In genomic region chr11:43870981-43871550, GRCh38 we compare ENCODE assay signal across 19 cellular contexts. TPM values are rescaled to one million over a fixed set of nuclear protein-coding genes. Genes with fewer than 3 reads are reported as not detected.
DNase-seq lines count a peak whose midpoint lies in the region; ATAC-seq and TF ChIP-seq lines count a peak whose summit lies in the region.
"Had no signal": no experiment of that assay in that cellular context is flagged by ENCODE, and none has a peak within 500 bp of the region (broad histone marks: within the 10 kb centered on the region; RNA-seq: fewer than 3 reads in every experiment).

No MANE protein-coding gene starts in this region.

- no peak for TF ChIP-seq CTCF in ascending aorta (IDR thresholded peaks at IDR 0.05)

- no CpG with 5 or more reads among the region's 3 CpGs for WGBS in mesendoderm (ENCODE audit: extremely low coverage, insufficient coverage, low lambda C conversion rate)

- no peak for ATAC-seq in GM18907 (IDR thresholded peaks at IDR 0.05; ENCODE audit: unreplicated experiment)

- H2AK5ac ChIP-seq in mesendoderm (ENCODE audit: low read length), result no peak overlapping the region

- H3K27ac ChIP-seq in mesendoderm (ENCODE audit: low read depth, low read length) (no peak overlapping the region), ascending aorta (no peak overlapping the region)
- H3K27ac ChIP-seq: 22Rv1 had no signal

- H3K79me1 ChIP-seq in mesendoderm (ENCODE audit: low read length), result no peaks in the 10 kb centered on the region

- H3K4me1 ChIP-seq in mesendoderm (ENCODE audit: control insufficient read depth, low read depth, low read length), result no peaks in the 10 kb centered on the region
- H3K4me1 ChIP-seq in ascending aorta, result no peaks in the 10 kb centered on the region
- H3K4me1 ChIP-seq: Caco-2 had no signal

- no peak overlapping the region for H3K18ac ChIP-seq in mesendoderm (ENCODE audit: low read length)

- H4K5ac ChIP-seq in mesendoderm (ENCODE audit: low read length), result no peak overlapping the region

- H3K36me3 ChIP-seq in mesendoderm (ENCODE audit: control insufficient read depth, insufficient read depth, low read length) (no peaks in the 10 kb centered on the region), ascending aorta (no peaks in the 10 kb centered on the region)
- H3K36me3 ChIP-seq: BLaER1 treated with 17β-estradiol and CSF1 and Interleukin-3, amounts not matched to agents 10 nM and 100 nM had no signal

- H3K27me3 ChIP-seq in mesendoderm (ENCODE audit: insufficient read depth, low read length, poor library complexity) (no peaks in the 10 kb centered on the region), ascending aorta (no peaks in the 10 kb centered on the region)

- H4K8ac ChIP-seq in mesendoderm (ENCODE audit: low read depth, low read length), result no peak overlapping the region

- no peak overlapping the region for H3K4me3 ChIP-seq in mesendoderm (ENCODE audit: low read length)
- H3K4me3 ChIP-seq in ascending aorta, result no peak overlapping the region
- H3K4me3 ChIP-seq: BLaER1 treated with 17β-estradiol and CSF1 and Interleukin-3, amounts not matched to agents 10 nM and 100 nM had no signal

- no peak overlapping the region for H2BK120ac ChIP-seq in mesendoderm (ENCODE audit: low read depth, low read length)

- no peak overlapping the region for H3K56ac ChIP-seq in mesendoderm (ENCODE audit: low read length)

- H3K9me3 ChIP-seq in ascending aorta, result no peaks in the 10 kb centered on the region
- H3K9me3 ChIP-seq: Caco-2 had no signal

- H3K9ac ChIP-seq in mesendoderm (ENCODE audit: low read length), result no peak overlapping the region
- H3K9ac ChIP-seq: BLaER1 treated with 17β-estradiol and CSF1 and Interleukin-3, amounts not matched to agents 10 nM and 100 nM had no signal

- DNase-seq in DMS 273 (lab: John Stamatoyannopoulos, UW; ENCODE audit: unreplicated experiment) (peak; percentile 1), DMS 273 treated with DMSO at 0.1 percent for 48 hours (lab: John Stamatoyannopoulos, UW) (no peak), cerebellum (ENCODE audit: low spot score) (peak; percentile 88), mesendoderm (peak; percentile 19), renal cortical epithelial cell (ENCODE audit: low read depth) (peak; percentile 11), NCI-H2227 treated with DMSO at 0.1 percent for 48 hours (lab: John Stamatoyannopoulos, UW) (no peak), ascending aorta (ENCODE audit: low spot score in 2 of 2) (no peak)
- DNase-seq: ACHN; Caco-2; CD4-positive, alpha-beta memory T cell; DMS153; KG1; NCI-H1092 treated with DMSO at 0.1 percent for 48 hours; NCI-H1436 treated with DMSO at 0.1 percent for 48 hours; NCI-H2029; NCI-H748 treated with DMSO at 0.1 percent for 48 hours had no signal

- H2BK5ac ChIP-seq in mesendoderm (ENCODE audit: low read length), result no peak overlapping the region

- H3K23ac ChIP-seq in mesendoderm (ENCODE audit: low read length), result no peak overlapping the region

- H2BK15ac ChIP-seq in mesendoderm (replicated peaks; ENCODE audit: low read depth), result no peak overlapping the region

- intact Hi-C loops in ascending aorta (cut with DNase I), result no loop called here

- no peak overlapping the region for H3K4me2 ChIP-seq in mesendoderm (ENCODE audit: low read length)

- H3K4ac ChIP-seq in mesendoderm (ENCODE audit: low read depth, low read length), result no peak overlapping the region

- no peaks in the 10 kb centered on the region for H3K79me2 ChIP-seq in mesendoderm (ENCODE audit: control insufficient read depth, insufficient read depth, low read length)

RNA-seq across cellular contexts. Expression of gene ALKBH3, which starts 9.6 kb away (rescaled TPM):
- total RNA-seq in cerebellum, result 30.8 TPM
- 14.1 TPM for polyA plus RNA-seq in mesendoderm (2013, experiment 1 of 2)
- polyA plus RNA-seq in mesendoderm (2013, experiment 2 of 2), result 14.0 TPM
- total RNA-seq in renal cortical epithelial cell, result 22.7 and 46.4 TPM in 2 replicates
- 19.1 TPM for total RNA-seq in ascending aorta

Comparison
In these comparisons a context has a peak if more than half of its experiments do, and no peak if none do; other contexts are left out.
1. DNase-seq: peak in DMS 273 (single experiment), cerebellum (single experiment), mesendoderm (single experiment) and renal cortical epithelial cell (single experiment); none in DMS 273 treated with DMSO at 0.1 percent for 48 hours (single experiment), NCI-H2227 treated with DMSO at 0.1 percent for 48 hours (single experiment) and ascending aorta (0 of 2).